ENCODE assay signal across 8 cellular contexts in genomic region chr14:87992720-87993484, GRCh38. TPM values are rescaled to one million over a fixed set of nuclear protein-coding genes. Genes with fewer than 3 reads are reported as not detected.
DNase-seq lines count a peak whose midpoint lies in the region; ATAC-seq, FAIRE-seq and TF ChIP-seq lines count a peak whose summit lies in the region.

GALC (minus strand) TSS chr14:87993182; CDS start chr14:87993164, 18 bp downstream.

- DNase-seq in NCI-H2107 treated with DMSO at 0.1 percent for 48 hours (lab: John Stamatoyannopoulos, UW; ENCODE audit: unreplicated experiment) (peak; percentile 87), activated B cell treated with CpG ODN at 0.5 μM for 24 hours (peak; percentile 89), bronchial epithelial cell (ENCODE audit: low read depth) (peak; percentile 76), small intestine (peak; percentile 94), HAP-1 (ENCODE audit: low spot score in 2 of 2) (no peak)

- H3K4me1 ChIP-seq in small intestine (ENCODE audit: control insufficient read depth in 2 of 2, insufficient read depth in 1 of 2, low read depth in 1 of 2, low read length in 1 of 2), result peaks cover 8 to 14% of the 10 kb centered on the region in 2 donors
- H3K4me1 ChIP-seq in HAP-1, result no peaks in the 10 kb centered on the region

- H3K9me3 ChIP-seq in iPS-18c (ENCODE audit: control insufficient read depth, insufficient read depth, low read length) (no peaks in the 10 kb centered on the region), small intestine (ENCODE audit: control insufficient read depth, low read depth) (no peaks in the 10 kb centered on the region), HAP-1 (no peaks in the 10 kb centered on the region)

- H3K27ac Mint-ChIP-seq in activated B cell treated with CpG ODN at 0.5 μM for 24 hours, result peak within 1 kb of the TSS; percentile 99

- H3K27ac ChIP-seq in small intestine (ENCODE audit: low read depth in 1 of 2, low read length in 1 of 2), result peak within 1 kb of the TSS; percentile 95 to 96

- peaks cover 41% of the 10 kb centered on the region for H3K4me1 Mint-ChIP-seq in activated B cell treated with CpG ODN at 0.5 μM for 24 hours

- ATAC-seq in GM18498 (IDR thresholded peaks at IDR 0.05; ENCODE audit: unreplicated experiment) (peak; percentile 88), HG02938 (IDR thresholded peaks at IDR 0.05; ENCODE audit: unreplicated experiment) (peak; percentile 79), activated B cell treated with CpG ODN at 0.5 μM for 24 hours (ENCODE audit: low read depth) (peak; percentile 80)

- WGBS in small intestine, 3 donors, result 0 to 1% (median 1%) methylated on average over 58 to 79 of the region's 79 CpGs

- no peak for TF ChIP-seq CTCF in activated B cell treated with CpG ODN at 0.5 μM for 24 hours (IDR thresholded peaks at IDR 0.05)
- no peak for TF ChIP-seq CTCF in bronchial epithelial cell (IDR thresholded peaks at IDR 0.05; ENCODE audit: insufficient read depth, low read length, severe bottlenecking)

- H3K36me3 ChIP-seq in bronchial epithelial cell (ENCODE audit: control insufficient read depth, insufficient read depth, low read length) (no peaks in the 10 kb centered on the region), small intestine (ENCODE audit: control insufficient read depth in 2 of 2, insufficient read depth in 2 of 2, low read length in 2 of 2) (no peaks in the 10 kb centered on the region), HAP-1 (replicated peaks) (no peaks in the 10 kb centered on the region)

- no peak for FAIRE-seq in bronchial epithelial cell (lab: Jason Lieb, UNC)
- FAIRE-seq in small intestine (lab: Jason Lieb, UNC), result no peak

- POLR2A ChIA-PET in activated B cell treated with CpG ODN at 0.5 μM for 24 hours (lab: Charles Lee), result interaction anchor here (0.9 to 5.1 kb wide), 9 partner anchors 9 to 1963 kb away, joined by 3 to 131 read pairs (median 6); partner anchors contain the start of genes GPR65 and TDP1

- no peaks in the 10 kb centered on the region for H3K27me3 ChIP-seq in bronchial epithelial cell (ENCODE audit: control insufficient read depth, insufficient read depth, low read length)
- H3K27me3 ChIP-seq in small intestine (ENCODE audit: control insufficient read depth in 2 of 2, insufficient read depth in 2 of 2, low read length in 2 of 2), result no peaks in the 10 kb centered on the region
- peaks cover 2% of the 10 kb centered on the region; the same call in 1 of the 2 replicates for H3K27me3 ChIP-seq in HAP-1 (ENCODE audit: low read depth)

- peaks cover 2% of the 10 kb centered on the region for H3K9me3 Mint-ChIP-seq in activated B cell treated with CpG ODN at 0.5 μM for 24 hours

- intact Hi-C loops in activated B cell treated with CpG ODN at 0.5 μM for 24 hours (cut with micrococcal nuclease), result loop anchor here (1.0 to 5.0 kb wide), 8 partner anchors 13 to 1962 kb away; partner anchors contain the start of genes EFCAB11, EML5, TDP1 and ZC3H14

- CTCF ChIA-PET in activated B cell treated with CpG ODN at 0.5 μM for 24 hours (lab: Charles Lee), result interaction anchor here (0.6 to 3.0 kb wide), 4 partner anchors 9 to 47 kb away, joined by 3 to 12 read pairs (median 6); partner anchors contain the start of gene GPR65

- no peaks in the 10 kb centered on the region for H3K27me3 Mint-ChIP-seq in activated B cell treated with CpG ODN at 0.5 μM for 24 hours

- H3K36me3 Mint-ChIP-seq in activated B cell treated with CpG ODN at 0.5 μM for 24 hours (ENCODE audit: low read depth), result peaks cover 4% of the 10 kb centered on the region

- peak within 1 kb of the TSS; percentile 89 for H3K4me3 Mint-ChIP-seq in activated B cell treated with CpG ODN at 0.5 μM for 24 hours

- H3K4me3 ChIP-seq in bronchial epithelial cell (ENCODE audit: low read depth, low read length) (peak within 1 kb of the TSS; percentile 63), iPS-18c (ENCODE audit: insufficient read depth, low read depth, low read length) (peak within 1 kb of the TSS; percentile 79), small intestine (ENCODE audit: low read depth in 1 of 2, low read length in 2 of 2) (peak within 1 kb of the TSS; percentile 70 to 75), HAP-1 (no peak within 1 kb of the TSS)

- in situ Hi-C loops in HAP-1 (cut with MboI; ENCODE audit: low sequenced_read_pairs), result no loop called here

RNA-seq across cellular contexts. Expression of gene GALC, which starts in this region (rescaled TPM):
- total RNA-seq in activated B cell treated with CpG ODN at 0.5 μM for 24 hours, result 8.3 and 9.7 TPM in 2 replicates
- 12.6 and 20.5 TPM in 2 replicates for total RNA-seq in bronchial epithelial cell
- 10 to 100 TPM; 15.7 to 27.0 (median 17.8) TPM for polyA plus RNA-seq in small intestine

Comparison
In these comparisons a context has a peak if more than half of its experiments do, and no peak if none do; other contexts are left out.
1. DNase-seq: peak in NCI-H2107 treated with DMSO at 0.1 percent for 48 hours (single experiment), activated B cell treated with CpG ODN at 0.5 μM for 24 hours (single experiment), bronchial epithelial cell (single experiment) and small intestine (single experiment); none in HAP-1 (0 of 2).
2. Peak in every context shown above with its lines, with median percentiles within 50 percentile points of each other: ATAC-seq.